Comparison of ENCODE assay signal across 13 cellular contexts in genomic region chr1:77536813-77537212, GRCh38.
DNase-seq lines count a peak whose midpoint lies in the region; FAIRE-seq and TF ChIP-seq lines count a peak whose summit lies in the region.
"Had no signal": no experiment of that assay in that cellular context is flagged by ENCODE, and none has a peak within 500 bp of the region (broad histone marks: within the 10 kb centered on the region; RNA-seq: fewer than 3 reads in every experiment).

No MANE protein-coding gene starts in this region.

- TF ChIP-seq CTCF in AG09319 (IDR thresholded peaks at IDR 0.05; ENCODE audit: low read depth, low read length) (no peak), mammary epithelial cell (conservative IDR thresholded peaks at IDR 0.05 in 1 of 2, IDR thresholded peaks at IDR 0.05 in 1 of 2; ENCODE audit: extremely low read depth in 1 of 2, insufficient read depth in 1 of 2, low read depth in 1 of 2, low read length in 2 of 2) (no peak)

- H3K9ac ChIP-seq in mammary epithelial cell (ENCODE audit: insufficient read depth, low read length), result no peak overlapping the region
- no peak overlapping the region for H3K9ac ChIP-seq in trophoblast cell (ENCODE audit: low read length)

- H2BK5ac ChIP-seq in trophoblast cell (ENCODE audit: low read depth, low read length, poor library complexity), result no peak overlapping the region

- H3K36me3 Mint-ChIP-seq in activated T-helper 1 cell treated with anti-CD3 and anti-CD28 coated beads, Interleukin-12 subunit alpha, Interleukin-12 subunit beta, Interleukin-2, Interleukin-4 antibody, amounts not matched to agents 30 ng/mL and 10 ng/mL and 1 ng/mL, durations not matched to agents 14 hours and 24 hours and 36 hours (ENCODE audit: low read depth), result no peaks in the 10 kb centered on the region

- no peak overlapping the region for H4K91ac ChIP-seq in trophoblast cell (ENCODE audit: low read depth, low read length)

- no peaks in the 10 kb centered on the region for H3K9me3 Mint-ChIP-seq in activated T-helper 1 cell treated with anti-CD3 and anti-CD28 coated beads, Interleukin-12 subunit alpha, Interleukin-12 subunit beta, Interleukin-2, Interleukin-4 antibody, amounts not matched to agents 30 ng/mL and 10 ng/mL and 1 ng/mL, durations not matched to agents 14 hours and 24 hours and 36 hours

- H3K18ac ChIP-seq in trophoblast cell (ENCODE audit: low read length), result no peak overlapping the region

- H3K36me3 ChIP-seq in mammary epithelial cell (ENCODE audit: insufficient read depth, low read length) (no peaks in the 10 kb centered on the region), trophoblast cell (ENCODE audit: control insufficient read depth in 1 of 2, insufficient read depth in 2 of 2, low read length in 2 of 2) (no peaks in the 10 kb centered on the region)

- no peak overlapping the region for H3K14ac ChIP-seq in trophoblast cell (ENCODE audit: low read length)

- H3K4me2 ChIP-seq in mammary epithelial cell (ENCODE audit: insufficient read depth, low read depth, low read length), result peak overlapping the region; percentile 39
- no peak overlapping the region for H3K4me2 ChIP-seq in trophoblast cell (ENCODE audit: low read length)
- H3K4me2 ChIP-seq: smooth muscle cell had no signal

- no peak overlapping the region for H2AK5ac ChIP-seq in trophoblast cell (ENCODE audit: low read length)

- no peak overlapping the region for H2BK12ac ChIP-seq in trophoblast cell (ENCODE audit: low read length)

- dilution Hi-C loops in mammary epithelial cell (cut with HindIII; ENCODE audit: low sequenced_read_pairs), result no loop called here

- H3K4me3 ChIP-seq in mammary epithelial cell (replicated peaks in 1 of 3; ENCODE audit: insufficient read depth in 1 of 3, low read depth in 2 of 3, low read length in 3 of 3) (no peak overlapping the region), trophoblast cell (ENCODE audit: low read depth, low read length) (no peak overlapping the region)
- H3K4me3 ChIP-seq: smooth muscle cell had no signal

- no peaks in the 10 kb centered on the region for H3K4me1 Mint-ChIP-seq in activated T-helper 1 cell treated with anti-CD3 and anti-CD28 coated beads, Interleukin-12 subunit alpha, Interleukin-12 subunit beta, Interleukin-2, Interleukin-4 antibody, amounts not matched to agents 30 ng/mL and 10 ng/mL and 1 ng/mL, durations not matched to agents 14 hours and 24 hours and 36 hours (ENCODE audit: low read depth)

- peak; percentile 86 for DNase-seq in AG09319 (ENCODE audit: extremely low read depth, low read depth)
- DNase-seq in M059J (ENCODE audit: low read depth), result peak; percentile 97
- peak; percentile 94 for DNase-seq in mammary epithelial cell
- DNase-seq in kidney tubule cell (ENCODE audit: low spot score), result peak; percentile 96
- DNase-seq in activated T-helper 1 cell treated with anti-CD3 and anti-CD28 coated beads, Interleukin-12 subunit alpha, Interleukin-12 subunit beta, Interleukin-2, Interleukin-4 antibody, amounts not matched to agents 30 ng/mL and 10 ng/mL and 1 ng/mL, durations not matched to agents 14 hours and 24 hours and 36 hours (ENCODE audit: low spot score), result no peak
- DNase-seq in trophoblast cell, result no peak
- DNase-seq in NCI-H1417 treated with DMSO at 0.1 percent for 48 hours (lab: John Stamatoyannopoulos, UW), result no peak
- no peak for DNase-seq in GM19239 (ENCODE audit: insufficient read length, low spot score)
- DNase-seq: activated T-cell treated with anti-CD3 and anti-CD28 coated beads, Interleukin-2, amount 50 U/mL, for 48 hours; COR-L47; NCI-H2029 treated with DMSO at 0.1 percent for 48 hours had no signal

- intact Hi-C loops in mammary epithelial cell (cut with micrococcal nuclease), result loop anchor here (2.0 to 10.0 kb wide), 4 partner anchors 146 to 578 kb away; partner anchors contain the start of genes PIGK and ZZZ3
- intact Hi-C loops in activated T-helper 1 cell treated with anti-CD3 and anti-CD28 coated beads, Interleukin-12 subunit alpha, Interleukin-12 subunit beta, Interleukin-2, Interleukin-4 antibody, amounts not matched to agents 30 ng/mL and 10 ng/mL and 1 ng/mL, durations not matched to agents 14 hours and 24 hours and 36 hours (cut with micrococcal nuclease), result no loop called here

- H3K27ac Mint-ChIP-seq in activated T-helper 1 cell treated with anti-CD3 and anti-CD28 coated beads, Interleukin-12 subunit alpha, Interleukin-12 subunit beta, Interleukin-2, Interleukin-4 antibody, amounts not matched to agents 30 ng/mL and 10 ng/mL and 1 ng/mL, durations not matched to agents 14 hours and 24 hours and 36 hours, result no peak overlapping the region

- no peak overlapping the region for H3K4ac ChIP-seq in trophoblast cell (ENCODE audit: low read depth, low read length)

- H3K79me2 ChIP-seq in mammary epithelial cell (ENCODE audit: insufficient read depth, low read length), result no peaks in the 10 kb centered on the region
- no peaks in the 10 kb centered on the region for H3K79me2 ChIP-seq in trophoblast cell (ENCODE audit: control insufficient read depth, insufficient read depth, low read length, poor library complexity)

- no TSS peak for BruUV-seq in mammary epithelial cell (replicated peaks; lab: Mats Ljungman, UMichigan)

- H2BK120ac ChIP-seq in trophoblast cell (ENCODE audit: insufficient read depth, low read length, poor library complexity), result no peak overlapping the region

- in situ Hi-C loops in mammary epithelial cell (cut with MboI; ENCODE audit: low sequenced_read_pairs in 2 of 2), result loop anchor here (10.0 to 25.0 kb wide), 3 partner anchors 225 to 392 kb away; no protein-coding TSS in a partner anchor

- H2AFZ ChIP-seq in mammary epithelial cell (ENCODE audit: low read depth, low read length), result peak overlapping the region; percentile 63
- H2AFZ ChIP-seq in trophoblast cell (ENCODE audit: insufficient read depth, low read length, poor library complexity), result no peak overlapping the region

- no peaks in the 10 kb centered on the region for H3K9me3 ChIP-seq in mammary epithelial cell (replicated peaks; ENCODE audit: insufficient read depth, low read length)
- H3K9me3 ChIP-seq in trophoblast cell (ENCODE audit: insufficient read depth, low read depth, low read length), result no peaks in the 10 kb centered on the region

- CTCF ChIA-PET in mammary epithelial cell (lab: Charles Lee; ENCODE audit: low non-redundant PET), result interaction anchor here (0.7 kb wide), 1 partner anchor 137 kb away, joined by 5 read pairs; no protein-coding TSS in a partner anchor

- no peak overlapping the region for H4K8ac ChIP-seq in trophoblast cell (ENCODE audit: low read depth, low read length)

- H3K4me1 ChIP-seq in mammary epithelial cell (ENCODE audit: insufficient read depth, low read length) (peaks cover 41% of the 10 kb centered on the region), trophoblast cell (ENCODE audit: control insufficient read depth in 1 of 2, insufficient read depth in 2 of 2, low read length in 2 of 2) (no peaks in the 10 kb centered on the region)

- H4K20me1 ChIP-seq in mammary epithelial cell (ENCODE audit: insufficient read depth, low read length), result no peaks in the 10 kb centered on the region

- H3K27ac ChIP-seq in mammary epithelial cell (ENCODE audit: insufficient read depth, low read depth, low read length) (peak overlapping the region; percentile 67), trophoblast cell (ENCODE audit: low read depth, low read length) (no peak overlapping the region)

- no peak for FAIRE-seq in GM19239 (lab: Jason Lieb, UNC)
- FAIRE-seq: colon had no signal

- WGBS in mammary epithelial cell (ENCODE audit: low coverage, missing lambda C conversion rate), result 6% methylated on average over 2 of the region's 2 CpGs
- no CpG with 5 or more reads among the region's 2 CpGs for WGBS in trophoblast cell (ENCODE audit: extremely low coverage, insufficient coverage, insufficient read length)

- no peaks in the 10 kb centered on the region for H3K27me3 Mint-ChIP-seq in activated T-helper 1 cell treated with anti-CD3 and anti-CD28 coated beads, Interleukin-12 subunit alpha, Interleukin-12 subunit beta, Interleukin-2, Interleukin-4 antibody, amounts not matched to agents 30 ng/mL and 10 ng/mL and 1 ng/mL, durations not matched to agents 14 hours and 24 hours and 36 hours (ENCODE audit: insufficient read depth)

- no peak overlapping the region for H4K12ac ChIP-seq in trophoblast cell (ENCODE audit: low read depth, low read length)

- H3K4me3 Mint-ChIP-seq in activated T-helper 1 cell treated with anti-CD3 and anti-CD28 coated beads, Interleukin-12 subunit alpha, Interleukin-12 subunit beta, Interleukin-2, Interleukin-4 antibody, amounts not matched to agents 30 ng/mL and 10 ng/mL and 1 ng/mL, durations not matched to agents 14 hours and 24 hours and 36 hours, result no peak overlapping the region

- no peak overlapping the region for H3K23ac ChIP-seq in trophoblast cell (ENCODE audit: low read length)

- no peaks in the 10 kb centered on the region for H3K79me1 ChIP-seq in trophoblast cell (ENCODE audit: low read length)

- H3K27me3 ChIP-seq in mammary epithelial cell (ENCODE audit: insufficient read depth, low read length), result no peaks in the 10 kb centered on the region
- no peaks in the 10 kb centered on the region for H3K27me3 ChIP-seq in trophoblast cell (ENCODE audit: insufficient read depth, low read length)

Comparison
In these comparisons a context has a peak if more than half of its experiments do, and no peak if none do; other contexts are left out.
1. DNase-seq: peak in AG09319 (single experiment), M059J (single experiment), mammary epithelial cell (single experiment) and kidney tubule cell (single experiment); none in activated T-helper 1 cell treated with anti-CD3 and anti-CD28 coated beads, Interleukin-12 subunit alpha, Interleukin-12 subunit beta, Interleukin-2, Interleukin-4 antibody, amounts not matched to agents 30 ng/mL and 10 ng/mL and 1 ng/mL, durations not matched to agents 14 hours and 24 hours and 36 hours (single experiment), trophoblast cell (0 of 2), NCI-H1417 treated with DMSO at 0.1 percent for 48 hours (single experiment) and GM19239 (single experiment).